21 cellular contexts compared by ENCODE assay signal in genomic region chr12:62698701-62699101, GRCh38.
DNase-seq lines count a peak whose midpoint lies in the region; ATAC-seq and TF ChIP-seq lines count a peak whose summit lies in the region.
"Had no signal": no experiment of that assay in that cellular context is flagged by ENCODE, and none has a peak within 500 bp of the region (broad histone marks: within the 10 kb centered on the region; RNA-seq: fewer than 3 reads in every experiment).

No MANE protein-coding gene starts in this region.

- no peaks in the 10 kb centered on the region for H3K36me3 Mint-ChIP-seq in MCF 10A (ENCODE audit: insufficient read depth, unreplicated experiment)
- no peaks in the 10 kb centered on the region for H3K36me3 Mint-ChIP-seq in activated naive CD4-positive, alpha-beta T cell treated with anti-CD3 and anti-CD28 coated beads for 36 hours (ENCODE audit: low read depth)
- H3K36me3 Mint-ChIP-seq in stimulated activated memory B cell treated with anti-CD40 and anti-IgM and Interleukin-4, amounts not matched to agents 10 μg/mL and 1 μg/mL and 100 μg/mL, for 72 hours = no peaks in the 10 kb centered on the region

- CTCF ChIA-PET in SK-N-SH (lab: Yijun Ruan, JAX) (interaction anchor here (0.8 to 1.0 kb wide), 2 partner anchors 9 to 114 kb away, joined by 3 read pairs; no protein-coding TSS in a partner anchor), MCF 10A (lab: Yijun Ruan, JAX) (interaction anchor here (0.9 to 1.1 kb wide), 2 partner anchors 65 to 82 kb away, joined by 3 read pairs; no protein-coding TSS in a partner anchor)
- CTCF ChIA-PET in activated naive CD4-positive, alpha-beta T cell treated with anti-CD3 and anti-CD28 coated beads for 36 hours (lab: Charles Lee) = no interaction called here

- TF ChIP-seq RAD21 in SK-N-SH (IDR thresholded peaks at IDR 0.05; ENCODE audit: low read length) = no peak

- ATAC-seq in SK-N-SH treated with all-trans-retinoic acid at 6 μM for 48 hours = no peak
- no peak for ATAC-seq in stimulated activated memory B cell treated with anti-CD40 and anti-IgM and Interleukin-4, amounts not matched to agents 10 μg/mL and 1 μg/mL and 100 μg/mL, for 72 hours
- ATAC-seq: activated naive CD8-positive, alpha-beta T cell treated with anti-CD3 and anti-CD28 coated beads, Interleukin-2, amount 50 U/mL, for 24 hours; WTC11 had no signal

- H2AFZ ChIP-seq in SK-N-SH (ENCODE audit: low read depth) = peak overlapping the region; percentile 61; the same call in 1 of the 2 replicates
- H2AFZ ChIP-seq: hepatocyte had no signal

- no peaks in the 10 kb centered on the region for H3K79me2 ChIP-seq in SK-N-SH (ENCODE audit: insufficient read depth)
- H3K79me2 ChIP-seq: hepatocyte had no signal

- no peak overlapping the region for H3K27ac Mint-ChIP-seq in MCF 10A (ENCODE audit: low read depth, unreplicated experiment)
- no peak overlapping the region for H3K27ac Mint-ChIP-seq in activated naive CD4-positive, alpha-beta T cell treated with anti-CD3 and anti-CD28 coated beads for 36 hours
- H3K27ac Mint-ChIP-seq in stimulated activated memory B cell treated with anti-CD40 and anti-IgM and Interleukin-4, amounts not matched to agents 10 μg/mL and 1 μg/mL and 100 μg/mL, for 72 hours = no peak overlapping the region
- H3K27ac Mint-ChIP-seq: activated naive CD8-positive, alpha-beta T cell treated with anti-CD3 and anti-CD28 coated beads, Interleukin-2, amount 50 U/mL, for 24 hours; activated T-helper 1 cell treated with anti-CD3 and anti-CD28 coated beads, Interleukin-12 subunit alpha, Interleukin-12 subunit beta, Interleukin-2, Interleukin-4 antibody, amounts not matched to agents 30 ng/mL and 10 ng/mL and 1 ng/mL, durations not matched to agents 14 hours and 24 hours and 36 hours; WTC11 had no signal

- H3K27me3 ChIP-seq in SK-N-SH (ENCODE audit: insufficient read depth) = no peaks in the 10 kb centered on the region
- no peaks in the 10 kb centered on the region for H3K27me3 ChIP-seq in thyroid gland
- H3K27me3 ChIP-seq: hepatocyte, neutrophil, tibial artery had no signal

- no peak overlapping the region for H3K4me3 ChIP-seq in SK-N-SH (ENCODE audit: low read depth in 2 of 2, low read length in 1 of 2)
- H3K4me3 ChIP-seq in foreskin fibroblast (ENCODE audit: low read depth in 1 of 2, low read length in 2 of 2) = no peak overlapping the region
- no peak overlapping the region for H3K4me3 ChIP-seq in thyroid gland (replicated peaks in 1 of 3)
- H3K4me3 ChIP-seq: hepatocyte, tibial artery had no signal

- no TSS peak for BruUV-seq in MCF 10A (replicated peaks; lab: Mats Ljungman, UMichigan)

- H3K9me3 ChIP-seq in SK-N-SH (no peaks in the 10 kb centered on the region), thyroid gland (no peaks in the 10 kb centered on the region)
- H3K9me3 ChIP-seq: neutrophil, tibial artery had no signal

- no peak for TF ChIP-seq EP300 in SK-N-SH (IDR thresholded peaks at IDR 0.05; ENCODE audit: borderline replicate concordance in 1 of 2, low read depth in 1 of 2, low read length in 1 of 2)

- no peak overlapping the region for H3K4me2 ChIP-seq in SK-N-SH
- H3K4me2 ChIP-seq: hepatocyte, KMS-11 had no signal

- H3K36me3 ChIP-seq in SK-N-SH (replicated peaks in 1 of 2; ENCODE audit: control insufficient read depth in 1 of 2, insufficient read depth in 2 of 2, low read length in 1 of 2) (no peaks in the 10 kb centered on the region), thyroid gland (no peaks in the 10 kb centered on the region)
- H3K36me3 ChIP-seq: tibial artery had no signal

- peaks cover 17 to 43% of the 10 kb centered on the region in 2 experiments; a peak in 3 of 4 replicates for H3K4me1 ChIP-seq in SK-N-SH (ENCODE audit: control insufficient read depth in 1 of 2, insufficient read depth in 2 of 2, low read depth in 1 of 2, low read length in 1 of 2)
- H3K4me1 ChIP-seq in thyroid gland = peaks cover 38 to 55% of the 10 kb centered on the region in 2 donors

- no peak overlapping the region for H3K9ac ChIP-seq in SK-N-SH
- H3K9ac ChIP-seq: KMS-11 had no signal

- POLR2A ChIA-PET in SK-N-SH (lab: Yijun Ruan, JAX) (no interaction called here), MCF 10A (lab: Yijun Ruan, JAX) (interaction anchor here (0.7 to 1.1 kb wide), 2 partner anchors 29 to 48 kb away, joined by 3 to 4 read pairs; no protein-coding TSS in a partner anchor)

- H3K9me3 Mint-ChIP-seq in MCF 10A (ENCODE audit: unreplicated experiment) = no peaks in the 10 kb centered on the region
- H3K9me3 Mint-ChIP-seq in activated naive CD4-positive, alpha-beta T cell treated with anti-CD3 and anti-CD28 coated beads for 36 hours = no peaks in the 10 kb centered on the region
- no peaks in the 10 kb centered on the region for H3K9me3 Mint-ChIP-seq in stimulated activated memory B cell treated with anti-CD40 and anti-IgM and Interleukin-4, amounts not matched to agents 10 μg/mL and 1 μg/mL and 100 μg/mL, for 72 hours
- H3K9me3 Mint-ChIP-seq: activated naive CD8-positive, alpha-beta T cell treated with anti-CD3 and anti-CD28 coated beads, Interleukin-2, amount 50 U/mL, for 24 hours; activated T-helper 1 cell treated with anti-CD3 and anti-CD28 coated beads, Interleukin-12 subunit alpha, Interleukin-12 subunit beta, Interleukin-2, Interleukin-4 antibody, amounts not matched to agents 30 ng/mL and 10 ng/mL and 1 ng/mL, durations not matched to agents 14 hours and 24 hours and 36 hours had no signal

- peaks cover 6% of the 10 kb centered on the region for H3K4me1 Mint-ChIP-seq in MCF 10A (ENCODE audit: insufficient read depth, unreplicated experiment)
- H3K4me1 Mint-ChIP-seq in activated naive CD4-positive, alpha-beta T cell treated with anti-CD3 and anti-CD28 coated beads for 36 hours (ENCODE audit: low read depth) = no peaks in the 10 kb centered on the region
- no peaks in the 10 kb centered on the region for H3K4me1 Mint-ChIP-seq in stimulated activated memory B cell treated with anti-CD40 and anti-IgM and Interleukin-4, amounts not matched to agents 10 μg/mL and 1 μg/mL and 100 μg/mL, for 72 hours

- TF ChIP-seq CTCF in SK-N-SH (IDR thresholded peaks at IDR 0.05) = no peak
- no peak for TF ChIP-seq CTCF in MCF 10A (IDR thresholded peaks at IDR 0.05; ENCODE audit: unreplicated experiment)
- no peak for TF ChIP-seq CTCF in foreskin fibroblast (IDR thresholded peaks at IDR 0.05; ENCODE audit: low read depth, low read length)
- no peak for TF ChIP-seq CTCF in thyroid gland (IDR thresholded peaks at IDR 0.05)

- no peak overlapping the region for H3K4me3 Mint-ChIP-seq in MCF 10A (ENCODE audit: unreplicated experiment)
- H3K4me3 Mint-ChIP-seq in activated naive CD4-positive, alpha-beta T cell treated with anti-CD3 and anti-CD28 coated beads for 36 hours = no peak overlapping the region
- no peak overlapping the region for H3K4me3 Mint-ChIP-seq in stimulated activated memory B cell treated with anti-CD40 and anti-IgM and Interleukin-4, amounts not matched to agents 10 μg/mL and 1 μg/mL and 100 μg/mL, for 72 hours
- H3K4me3 Mint-ChIP-seq: activated naive CD8-positive, alpha-beta T cell treated with anti-CD3 and anti-CD28 coated beads, Interleukin-2, amount 50 U/mL, for 24 hours; activated T-helper 1 cell treated with anti-CD3 and anti-CD28 coated beads, Interleukin-12 subunit alpha, Interleukin-12 subunit beta, Interleukin-2, Interleukin-4 antibody, amounts not matched to agents 30 ng/mL and 10 ng/mL and 1 ng/mL, durations not matched to agents 14 hours and 24 hours and 36 hours; CD14-positive monocyte; WTC11 had no signal

- H3F3A ChIP-seq in SK-N-SH (replicated peaks; ENCODE audit: insufficient read depth) = peaks cover 30% of the 10 kb centered on the region

- H4K20me1 ChIP-seq in SK-N-SH (ENCODE audit: insufficient read depth) = no peaks in the 10 kb centered on the region

- intact Hi-C loops in MCF 10A (cut with micrococcal nuclease) (no loop called here), thyroid gland (cut with DNase I) (no loop called here)
- intact Hi-C loops in activated naive CD4-positive, alpha-beta T cell treated with anti-CD3 and anti-CD28 coated beads for 36 hours (cut with micrococcal nuclease) = no loop called here

- no peaks in the 10 kb centered on the region for H3K27me3 Mint-ChIP-seq in MCF 10A (ENCODE audit: insufficient read depth, unreplicated experiment)
- no peaks in the 10 kb centered on the region for H3K27me3 Mint-ChIP-seq in activated naive CD4-positive, alpha-beta T cell treated with anti-CD3 and anti-CD28 coated beads for 36 hours (ENCODE audit: low read depth)
- no peaks in the 10 kb centered on the region for H3K27me3 Mint-ChIP-seq in stimulated activated memory B cell treated with anti-CD40 and anti-IgM and Interleukin-4, amounts not matched to agents 10 μg/mL and 1 μg/mL and 100 μg/mL, for 72 hours
- H3K27me3 Mint-ChIP-seq: activated naive CD8-positive, alpha-beta T cell treated with anti-CD3 and anti-CD28 coated beads, Interleukin-2, amount 50 U/mL, for 24 hours had no signal

- H3K9me2 ChIP-seq in SK-N-SH = no peaks in the 10 kb centered on the region

- no peak for DNase-seq in SK-N-SH
- peak; percentile 61 for DNase-seq in MCF 10A (ENCODE audit: unreplicated experiment)
- DNase-seq in foreskin fibroblast = peak; percentile 53 to 78
- no peak for DNase-seq in thyroid gland
- DNase-seq in cortex of kidney (lab: John Stamatoyannopoulos, UW) = no peak
- no peak for DNase-seq in activated naive CD4-positive, alpha-beta T cell treated with anti-CD3 and anti-CD28 coated beads for 36 hours
- DNase-seq: activated CD8-positive, alpha-beta memory T cell treated with anti-CD3 and anti-CD28 coated beads for 24 hours; activated naive CD8-positive, alpha-beta T cell treated with anti-CD3 and anti-CD28 coated beads, Interleukin-2, amount 50 U/mL, for 24 hours; DMS79 treated with DMSO at 0.1 percent for 48 hours; NCI-H2171 treated with DMSO at 0.1 percent for 48 hours; tibial artery had no signal

- H3K27ac ChIP-seq in SK-N-SH (ENCODE audit: low read depth in 2 of 2, low read length in 1 of 2) (peak overlapping the region in 1 of 2 experiments; percentile 90; a peak in 2 of 4 replicates), thyroid gland (peak overlapping the region; percentile 48 to 76 (median 66))
- H3K27ac ChIP-seq: 22Rv1, hepatocyte, KMS-11, neutrophil, RWPE1, tibial artery had no signal

- no peak for TF ChIP-seq POLR2A in thyroid gland (IDR thresholded peaks at IDR 0.05)

TF ChIP-seq in SK-N-SH, 30 proteins besides CTCF, POLR2A, EP300 and RAD21 (continues in another document):
- TF ChIP-seq TCF12 (IDR thresholded peaks at IDR 0.05) (peak; percentile 25; the same call in 1 of the 2 replicates), NFIC (IDR thresholded peaks at IDR 0.05; ENCODE audit: borderline replicate concordance) (peak; percentile 60)

Comparison
In these comparisons a context has a peak if more than half of its experiments do, and no peak if none do; other contexts are left out.
1. DNase-seq: peak in MCF 10A (single experiment) and foreskin fibroblast (2 of 2); none in SK-N-SH (single experiment), thyroid gland (0 of 2), cortex of kidney (single experiment) and activated naive CD4-positive, alpha-beta T cell treated with anti-CD3 and anti-CD28 coated beads for 36 hours (single experiment).